ENCODE assay signal across 14 cellular contexts in the genomic region with DNA sequence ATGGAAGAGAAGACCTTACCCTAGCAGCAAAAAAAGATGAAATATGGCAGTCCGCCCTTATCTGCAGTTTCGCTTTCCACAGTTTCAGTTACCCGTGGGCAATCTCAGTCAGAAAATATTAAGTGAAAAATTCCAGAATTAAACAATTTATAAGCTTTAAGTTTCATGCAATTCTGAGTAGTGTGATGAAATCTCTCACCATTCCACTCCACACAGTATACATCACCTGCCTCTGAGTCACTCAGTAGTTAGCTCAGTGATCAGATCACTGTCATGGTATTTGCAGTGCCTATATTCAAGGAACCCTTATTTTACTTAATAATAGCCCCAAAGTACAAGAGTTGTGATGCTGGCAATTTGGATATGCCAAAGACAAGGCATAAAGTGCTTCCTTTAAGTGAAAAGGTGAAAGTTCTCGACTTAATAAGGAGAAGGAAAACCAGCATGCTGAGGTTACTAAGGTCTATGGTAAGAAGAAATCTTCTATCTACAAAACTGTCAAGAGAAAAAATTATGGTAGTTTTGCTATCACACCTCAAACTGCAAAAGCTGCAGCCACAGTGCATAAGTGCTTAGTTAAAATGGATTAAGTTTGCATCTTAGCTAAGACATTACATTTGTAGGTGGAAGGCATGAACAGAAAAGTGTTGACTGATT. TPM values are rescaled to one million over a fixed set of nuclear protein-coding genes. Genes with fewer than 3 reads are reported as not detected.
DNase-seq lines count a peak whose midpoint lies in the region; ATAC-seq and TF ChIP-seq lines count a peak whose summit lies in the region.
"Had no signal": no experiment of that assay in that cellular context is flagged by ENCODE, and none has a peak within 500 bp of the region (broad histone marks: within the 10 kb centered on the region; RNA-seq: fewer than 3 reads in every experiment).

No MANE protein-coding gene starts in this region.

- H3K4me1 ChIP-seq in left lung (no peaks in the 10 kb centered on the region), A673 (ENCODE audit: insufficient read depth, low read length, poor library complexity, severe bottlenecking) (no peaks in the 10 kb centered on the region)

- H3K4me3 ChIP-seq in AG09309 (ENCODE audit: control insufficient read depth, low read depth, low read length), result no peak overlapping the region
- no peak overlapping the region for H3K4me3 ChIP-seq in choroid plexus epithelial cell (ENCODE audit: low read depth, low read length)
- H3K4me3 ChIP-seq in left lung, result no peak overlapping the region
- no peak overlapping the region for H3K4me3 ChIP-seq in A673 (ENCODE audit: low read depth, low read length, poor library complexity, severe bottlenecking)

- CTCF ChIA-PET in A673 (lab: Charles Lee), result no interaction called here

- H3K9me3 ChIP-seq in left lung (no peaks in the 10 kb centered on the region), A673 (ENCODE audit: low read depth, low read length, poor library complexity, severe bottlenecking) (no peaks in the 10 kb centered on the region)

- no peaks in the 10 kb centered on the region for H3K27me3 ChIP-seq in left lung
- H3K27me3 ChIP-seq in A673 (replicated peaks; ENCODE audit: insufficient read depth, low read depth, low read length, poor library complexity), result no peaks in the 10 kb centered on the region

- DNase-seq in AG09309 (ENCODE audit: low read depth) (peak; percentile 18), LoVo (ENCODE audit: low spot score) (peak; percentile 12), choroid plexus epithelial cell (ENCODE audit: low read depth) (peak; percentile 91), left lung (no peak), A673 (ENCODE audit: low spot score) (no peak), cardiac septum (ENCODE audit: low spot score) (no peak), left colon (no peak), GM19238 (ENCODE audit: insufficient read length, low spot score) (no peak)
- DNase-seq: activated CD8-positive, alpha-beta memory T cell treated with anti-CD3 and anti-CD28 coated beads for 24 hours; activated naive CD4-positive, alpha-beta T cell; stimulated activated CD4-positive, alpha-beta T cell treated with anti-CD3 and anti-CD28 coated beads, Interleukin-4, amount 100 ng/mL, for 4 hours; stimulated activated naive CD4-positive, alpha-beta T cell treated with Interleukin-2 at 50 U/mL for 16 hours had no signal

- no TSS peak for BruUV-seq in A673 (replicated peaks; lab: Mats Ljungman, UMichigan)

- TF ChIP-seq CTCF in AG09309 (IDR thresholded peaks at IDR 0.05; ENCODE audit: control insufficient read depth, insufficient read depth, low read depth, low read length, missing control alignments) (no peak), choroid plexus epithelial cell (conservative IDR thresholded peaks at IDR 0.05; ENCODE audit: low read depth, low read length) (no peak), left lung (IDR thresholded peaks at IDR 0.05) (no peak), A673 (conservative IDR thresholded peaks at IDR 0.05; ENCODE audit: low read depth, low read length) (no peak)

- ATAC-seq in left lung (peak; percentile 25), left colon (no peak)

- no peak overlapping the region for H3K27ac ChIP-seq in left lung
- no peak overlapping the region for H3K27ac ChIP-seq in A673 (ENCODE audit: low read depth, low read length, poor library complexity, severe bottlenecking)
- H3K27ac ChIP-seq: C4-2B, HL-60 had no signal

- H3K36me3 ChIP-seq in left lung, result peaks cover 0 to 20% of the 10 kb centered on the region in 2 donors
- H3K36me3 ChIP-seq in A673 (ENCODE audit: insufficient read depth, low read length, poor library complexity, severe bottlenecking), result no peaks in the 10 kb centered on the region

- POLR2A ChIA-PET in A673 (lab: Charles Lee; ENCODE audit: low non-redundant PET), result no interaction called here

- intact Hi-C loops in left lung (cut with DNase I) (no loop called here), A673 (cut with micrococcal nuclease; ENCODE audit: unreplicated experiment) (no loop called here), cardiac septum (cut with DNase I) (no loop called here), left colon (cut with DNase I, micrococcal nuclease) (no loop called here)

RNA-seq across cellular contexts. Expression of a gene that starts 48.1 kb away (rescaled TPM):
- total RNA-seq in left lung (10 to 100 TPM in 1 of 2 donors, 1 to 10 TPM in 1; 8.2 to 15.0 TPM), A673 (2021) (8.2 and 8.7 TPM in 2 replicates), cardiac septum (4.3 TPM), left colon (1 to 10 TPM; 6.3 to 8.5 TPM)

RNA-seq across cellular contexts. Expression of a gene that starts 49.4 kb away (rescaled TPM):
- total RNA-seq in left lung (10 to 100 TPM; 12.3 to 19.2 TPM), A673 (2021) (14.1 and 15.2 TPM in 2 replicates), cardiac septum (9.5 TPM), left colon (10 to 100 TPM; 21.7 to 29.9 TPM)

Comparison
In these comparisons a context has a peak if more than half of its experiments do, and no peak if none do; other contexts are left out.
1. DNase-seq: peak in AG09309 (single experiment), LoVo (single experiment) and choroid plexus epithelial cell (single experiment); none in left lung (0 of 2), A673 (single experiment), cardiac septum (single experiment), left colon (0 of 2) and GM19238 (single experiment).